18 cellular contexts compared by ENCODE assay signal in genomic region chr3:164604687-164605086, GRCh38.
"Had no signal": no experiment of that assay in that cellular context is flagged by ENCODE, and none has a peak within 500 bp of the region (broad histone marks: within the 10 kb centered on the region; RNA-seq: fewer than 3 reads in every experiment).

No MANE protein-coding gene starts in this region.

- ATAC-seq: effector memory CD8-positive, alpha-beta T cell; left lobe of liver; naive thymus-derived CD4-positive, alpha-beta T cell; stimulated activated memory B cell treated with anti-CD40 and anti-IgM and Interleukin-4, amounts not matched to agents 10 μg/mL and 1 μg/mL and 100 μg/mL, for 72 hours; upper lobe of right lung had no signal

- DNase-seq: cortex of kidney; effector memory CD8-positive, alpha-beta T cell; hypothalamus; mesendoderm; midbrain; naive thymus-derived CD4-positive, alpha-beta T cell; sigmoid colon; spleen; stimulated activated CD4-positive, alpha-beta T cell treated with anti-CD3 and anti-CD28 coated beads, Interleukin-4, amount 100 ng/mL, for 4 hours; transverse colon; upper lobe of right lung; uterus had no signal

- H3K9me3 ChIP-seq: right atrium auricular region, sigmoid colon, thoracic aorta, transverse colon, upper lobe of right lung, uterus had no signal

- H3K4me3 ChIP-seq: neural progenitor cell, right atrium auricular region, sigmoid colon, spleen, thoracic aorta, transverse colon, upper lobe of right lung, uterus had no signal

- H3K27ac ChIP-seq: neural progenitor cell, parathyroid adenoma, right atrium auricular region, sigmoid colon, spleen, thoracic aorta, transverse colon, upper lobe of right lung, uterus had no signal

- H3K4me1 ChIP-seq: neural progenitor cell, parathyroid adenoma, right atrium auricular region, sigmoid colon, spleen, transverse colon, upper lobe of right lung, uterus had no signal

- H3K36me3 ChIP-seq: neural progenitor cell, right atrium auricular region, sigmoid colon, spleen, thoracic aorta, transverse colon, upper lobe of right lung, uterus had no signal

- H3K27me3 ChIP-seq: neural progenitor cell, right atrium auricular region, sigmoid colon, spleen, transverse colon, upper lobe of right lung, uterus had no signal
